ENCODE assay signal across 8 cellular contexts in genomic region chr15:25438601-25439455, GRCh38. TPM values are rescaled to one million over a fixed set of nuclear protein-coding genes. Genes with fewer than 3 reads are reported as not detected.
A peak's percentile ranks its signal among the peaks of the same experiment; 100 is the strongest.
DNase-seq lines count a peak whose midpoint lies in the region; ATAC-seq and TF ChIP-seq lines count a peak whose summit lies in the region.

Gene UBE3A, minus strand, starts transcription at chr15:25439024. Its CDS starts 29,917 bp downstream, at chr15:25409107.

- peaks cover 14% of the 10 kb centered on the region for H3K9me3 Mint-ChIP-seq in neural progenitor cell

- peak within 1 kb of the TSS; percentile 99 for H3K9ac ChIP-seq in MM.1S (ENCODE audit: low read length)
- H3K9ac ChIP-seq in neural progenitor cell = peak within 1 kb of the TSS; percentile 96
- peak within 1 kb of the TSS; percentile 88 to 91 for H3K9ac ChIP-seq in stomach smooth muscle (ENCODE audit: low read length in 2 of 2)

- peaks cover 11% of the 10 kb centered on the region for H3K4me1 Mint-ChIP-seq in neural progenitor cell

- H3K27ac ChIP-seq in MM.1S (ENCODE audit: low read length) (peak within 1 kb of the TSS; percentile 83), SJSA1 (peak within 1 kb of the TSS; percentile 95), foreskin keratinocyte (peak within 1 kb of the TSS; percentile 96), neural progenitor cell (peak within 1 kb of the TSS; percentile 97), stomach smooth muscle (ENCODE audit: low read length) (peak within 1 kb of the TSS; percentile 89)

- peak within 1 kb of the TSS; percentile 97 for H3K27ac Mint-ChIP-seq in neural progenitor cell

- no peaks in the 10 kb centered on the region for H3K9me2 ChIP-seq in MM.1S (replicated peaks; ENCODE audit: insufficient read depth, low read length)

- H2AFZ ChIP-seq in MM.1S (ENCODE audit: low read length) (peak within 1 kb of the TSS; percentile 100), neural progenitor cell (replicated peaks) (peak within 1 kb of the TSS; percentile 100)

- H3K36me3 Mint-ChIP-seq in neural progenitor cell = peaks cover 21% of the 10 kb centered on the region

- H3K4me3 ChIP-seq in MM.1S (ENCODE audit: low read length) (peak within 1 kb of the TSS; percentile 94), SJSA1 (peak within 1 kb of the TSS; percentile 97), neural progenitor cell (peak within 1 kb of the TSS; percentile 89), stomach smooth muscle (ENCODE audit: low read length in 2 of 2) (peak within 1 kb of the TSS; percentile 78 to 83)

- H3K36me3 ChIP-seq in MM.1S (replicated peaks; ENCODE audit: insufficient read depth, low read length) = no peaks in the 10 kb centered on the region
- H3K36me3 ChIP-seq in SJSA1 = peaks cover 34% of the 10 kb centered on the region
- no peaks in the 10 kb centered on the region for H3K36me3 ChIP-seq in neural progenitor cell
- H3K36me3 ChIP-seq in stomach smooth muscle (ENCODE audit: control insufficient read depth in 2 of 2, insufficient read depth in 2 of 2, low read length in 2 of 2) = no peaks in the 10 kb centered on the region

- H3F3A ChIP-seq in MM.1S (ENCODE audit: insufficient read depth, low read length) (no peaks in the 10 kb centered on the region), neural progenitor cell (ENCODE audit: low read depth) (peaks cover 8% of the 10 kb centered on the region)

- H3K4me2 ChIP-seq in MM.1S (ENCODE audit: low read depth, low read length) = peak within 1 kb of the TSS; percentile 90
- peak within 1 kb of the TSS; percentile 98 for H3K4me2 ChIP-seq in neural progenitor cell

- DNase-seq in GM03348 (ENCODE audit: low spot score) (peak; percentile 98), HCEC 1CT (peak; percentile 92), MM.1S (peak; percentile 91), SJSA1 (ENCODE audit: low read depth in 1 of 2, low spot score in 2 of 2) (peak; percentile 90 to 97), foreskin keratinocyte (peak; percentile 69 to 75), neural progenitor cell (ENCODE audit: low spot score) (peak; percentile 96)
- peak; percentile 56 to 83 (median 72) for DNase-seq in activated naive CD4-positive, alpha-beta T cell (lab: John Stamatoyannopoulos, UW)

- H3K9me3 ChIP-seq in MM.1S (replicated peaks; ENCODE audit: insufficient read depth, low read length) (no peaks in the 10 kb centered on the region), SJSA1 (replicated peaks) (peaks cover 3% of the 10 kb centered on the region; the same call in 1 of the 2 replicates), neural progenitor cell (ENCODE audit: low read depth) (no peaks in the 10 kb centered on the region), stomach smooth muscle (ENCODE audit: control insufficient read depth in 2 of 2, low read length in 2 of 2) (no peaks in the 10 kb centered on the region)

- H4K20me1 ChIP-seq in MM.1S (ENCODE audit: insufficient read depth, low read length) (no peaks in the 10 kb centered on the region), neural progenitor cell (ENCODE audit: low read depth) (peaks cover 44% of the 10 kb centered on the region)

- H3K4me1 ChIP-seq in MM.1S (ENCODE audit: low read length) = peaks cover 13% of the 10 kb centered on the region
- H3K4me1 ChIP-seq in SJSA1 (replicated peaks) = peaks cover 12% of the 10 kb centered on the region
- peaks cover 20% of the 10 kb centered on the region for H3K4me1 ChIP-seq in foreskin keratinocyte
- peaks cover 23% of the 10 kb centered on the region for H3K4me1 ChIP-seq in neural progenitor cell
- H3K4me1 ChIP-seq in stomach smooth muscle (ENCODE audit: control insufficient read depth, insufficient read depth, low read length) = peaks cover 5% of the 10 kb centered on the region

- TF ChIP-seq CTCF in MM.1S (IDR thresholded peaks at IDR 0.05; ENCODE audit: low read length) = no peak; the same call in 1 of the 2 replicates
- peak; percentile 51 for TF ChIP-seq CTCF in foreskin keratinocyte (conservative IDR thresholded peaks at IDR 0.05)
- no peak for TF ChIP-seq CTCF in neural progenitor cell (IDR thresholded peaks at IDR 0.05)

- ATAC-seq in foreskin keratinocyte = peak; percentile 93

- H3K27me3 ChIP-seq in MM.1S (replicated peaks; ENCODE audit: insufficient read depth, low read length) (no peaks in the 10 kb centered on the region), SJSA1 (replicated peaks) (no peaks in the 10 kb centered on the region), foreskin keratinocyte (no peaks in the 10 kb centered on the region), neural progenitor cell (no peaks in the 10 kb centered on the region), stomach smooth muscle (ENCODE audit: control insufficient read depth in 1 of 2, insufficient read depth in 2 of 2, low read length in 2 of 2) (no peaks in the 10 kb centered on the region)

- peaks cover 50% of the 10 kb centered on the region for H3K79me2 ChIP-seq in MM.1S (ENCODE audit: low read length)
- H3K79me2 ChIP-seq in neural progenitor cell (ENCODE audit: low read depth) = peaks cover 55% of the 10 kb centered on the region

- peaks cover 2% of the 10 kb centered on the region for H3K27me3 Mint-ChIP-seq in neural progenitor cell (ENCODE audit: insufficient read depth, low read depth)

- H3K4me3 Mint-ChIP-seq in neural progenitor cell = peak within 1 kb of the TSS; percentile 99

RNA-seq across cellular contexts. Expression of gene UBE3A, which starts in this region (rescaled TPM):
- 67.6 and 74.1 TPM in 2 replicates for total RNA-seq in SJSA1 (2014; rRNA removed; shearing (Covaris generic))
- 51.4 and 54.4 TPM in 2 replicates for total RNA-seq in foreskin keratinocyte
- 13.1 and 14.5 TPM in 2 replicates for polyA plus RNA-seq in foreskin keratinocyte
- total RNA-seq in neural progenitor cell (ENCODE audit: low replicate concordance) = 84.2 and 117 TPM in 2 replicates

Comparison
In these comparisons a context has a peak if more than half of its experiments do, and no peak if none do; other contexts are left out.
1. Peak in every context shown above with its lines: DNase-seq, ATAC-seq, H3K4me3 ChIP-seq and H3K27ac ChIP-seq.